Comparison of ENCODE assay signal across 8 cellular contexts in the genomic region with DNA sequence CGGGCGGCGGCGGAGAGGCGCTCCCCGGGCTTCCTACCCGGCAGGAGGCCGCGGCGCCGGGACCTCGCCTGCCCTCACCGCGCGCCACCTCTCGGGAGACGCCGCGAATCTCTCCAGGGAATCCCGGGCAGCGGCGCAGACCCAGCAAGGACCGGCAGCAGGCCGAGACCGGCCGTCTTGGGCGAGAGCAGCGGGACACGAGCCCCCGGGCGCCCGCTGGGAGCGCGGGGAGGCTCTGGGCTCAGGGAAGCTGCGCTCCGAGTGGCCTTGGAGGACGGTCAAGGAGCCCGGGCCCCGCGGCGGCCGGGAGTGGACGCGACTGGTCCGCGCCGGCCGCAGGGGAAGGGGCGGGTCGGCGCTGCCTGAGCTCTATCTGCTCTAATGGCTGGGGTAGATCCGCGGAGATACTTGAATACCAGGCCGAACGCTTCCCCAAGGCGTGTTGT. TPM values are rescaled to one million over a fixed set of nuclear protein-coding genes. Genes with fewer than 3 reads are reported as not detected.
DNase-seq lines count a peak whose midpoint lies in the region; ATAC-seq, FAIRE-seq and TF ChIP-seq lines count a peak whose summit lies in the region.

No MANE protein-coding gene starts in this region.

- no peak for TF ChIP-seq CTCF in GM12878 (IDR thresholded peaks at IDR 0.05 in 2 of 3, conservative IDR thresholded peaks at IDR 0.05 in 1 of 3; ENCODE audit: control insufficient read depth in 2 of 3, extremely low read depth in 1 of 3, insufficient read depth in 1 of 3, low read depth in 3 of 3, low read length in 3 of 3)
- TF ChIP-seq CTCF in lower leg skin (IDR thresholded peaks at IDR 0.05): no peak
- no peak for TF ChIP-seq CTCF in upper lobe of left lung (IDR thresholded peaks at IDR 0.05)

- peaks cover 9 to 10% of the 10 kb centered on the region in 2 experiments for H3K27me3 ChIP-seq in GM12878 (replicated peaks in 1 of 2; ENCODE audit: control insufficient read depth in 2 of 2, insufficient read depth in 2 of 2, low read length in 1 of 2)
- H3K27me3 ChIP-seq in upper lobe of left lung: peaks cover 0 to 59% (median 29%) of the 10 kb centered on the region in 4 donors

- H3K27me3 Mint-ChIP-seq in activated CD8-positive, alpha-beta memory T cell treated with anti-CD3 and anti-CD28 coated beads, Interleukin-2, amount 10 ng/mL, durations not matched to agents 7 days and 5 days: peaks cover 76% of the 10 kb centered on the region

- intact Hi-C loops in GM12878 (cut with micrococcal nuclease; ENCODE audit: unreplicated experiment): loop anchor here (2.0 kb wide), 1 partner anchor 86 kb away; no protein-coding TSS in a partner anchor
- intact Hi-C loops in lower leg skin (cut with DNase I; ENCODE audit: low total_unique reads): no loop called here

- H3K9ac ChIP-seq in GM12878 (ENCODE audit: control insufficient read depth, insufficient read depth, low read length): no peak overlapping the region

- no peak for DNase-seq in activated CD8-positive, alpha-beta memory T cell treated with anti-CD3 and anti-CD28 coated beads, Interleukin-2, amount 10 ng/mL, durations not matched to agents 7 days and 5 days
- DNase-seq in activated CD8-positive, alpha-beta memory T cell treated with anti-CD3 and anti-CD28 coated beads for 24 hours: no peak
- DNase-seq in GM12878 (ENCODE audit: low read depth, low spot score) (no peak), lower leg skin (ENCODE audit: low spot score in 2 of 2) (no peak), upper lobe of left lung (peak in 1 of 2 donors; percentile 88), GM19240 (ENCODE audit: insufficient read length, low spot score) (no peak), HuH-7 (ENCODE audit: low spot score) (no peak)

- H3K4me3 ChIP-seq in GM12878 (peak overlapping the region; percentile 43; the same call in 1 of the 2 replicates), lower leg skin (ENCODE audit: low read depth, poor library complexity, severe bottlenecking) (peak overlapping the region; percentile 34), upper lobe of left lung (peak overlapping the region; percentile 13 to 46 (median 34))

- no peak overlapping the region for H3K27ac Mint-ChIP-seq in activated CD8-positive, alpha-beta memory T cell treated with anti-CD3 and anti-CD28 coated beads, Interleukin-2, amount 10 ng/mL, durations not matched to agents 7 days and 5 days

- no peaks in the 10 kb centered on the region for H3K36me3 Mint-ChIP-seq in activated CD8-positive, alpha-beta memory T cell treated with anti-CD3 and anti-CD28 coated beads, Interleukin-2, amount 10 ng/mL, durations not matched to agents 7 days and 5 days

- no peaks in the 10 kb centered on the region for H3K9me3 ChIP-seq in GM12878 (replicated peaks; ENCODE audit: control insufficient read depth, insufficient read depth, low read length)
- H3K9me3 ChIP-seq in upper lobe of left lung: no peaks in the 10 kb centered on the region

- peak; percentile 30 for ATAC-seq in activated CD8-positive, alpha-beta memory T cell treated with anti-CD3 and anti-CD28 coated beads, Interleukin-2, amount 10 ng/mL, durations not matched to agents 7 days and 5 days
- ATAC-seq in HG03159 (IDR thresholded peaks at IDR 0.05; ENCODE audit: unreplicated experiment) (peak; percentile 31), GM12878 (peak; percentile 9; the same call in 2 of the 3 replicates), upper lobe of left lung (ENCODE audit: low FRiP score in 2 of 2) (peak; percentile 37 to 72)

- no peak for TF ChIP-seq RAD21 in GM12878 (IDR thresholded peaks at IDR 0.05; ENCODE audit: insufficient read depth, low read depth, low read length)

- CTCF ChIA-PET in activated CD8-positive, alpha-beta memory T cell treated with anti-CD3 and anti-CD28 coated beads, Interleukin-2, amount 10 ng/mL, durations not matched to agents 7 days and 5 days (lab: Charles Lee): interaction anchor here (0.7 to 4.9 kb wide), 26 partner anchors 13 to 581 kb away, joined by 3 to 28 read pairs (median 4); partner anchors contain the start of gene PDX1
- CTCF ChIA-PET in GM12878 (lab: Yijun Ruan, JAX): interaction anchor here (0.9 to 14.0 kb wide), 26 partner anchors 8 to 842 kb away, joined by 3 to 360 read pairs (median 8); no protein-coding TSS in a partner anchor

- RAD21 ChIA-PET in GM12878 (lab: Charles Lee; ENCODE audit: unreplicated experiment): interaction anchor here (0.8 to 5.8 kb wide), 15 partner anchors 8 to 969 kb away, joined by 3 to 163 read pairs (median 6); partner anchors contain the start of gene PDX1

- H2AFZ ChIP-seq in GM12878 (ENCODE audit: control insufficient read depth, low read depth, low read length): peak overlapping the region; percentile 72

- BruUV-seq in GM12878 (replicated peaks; lab: Mats Ljungman, UMichigan): no TSS peak

- POLR2A ChIA-PET in GM12878 (lab: Charles Lee): interaction anchor here (1.3 kb wide), 1 partner anchor 124 kb away, joined by 7 read pairs; no protein-coding TSS in a partner anchor

- peak overlapping the region; percentile 77 for H3K4me2 ChIP-seq in GM12878 (ENCODE audit: control insufficient read depth, insufficient read depth)

- H3K4me1 ChIP-seq in GM12878 (ENCODE audit: control insufficient read depth, insufficient read depth, low read length): peaks cover 9% of the 10 kb centered on the region
- H3K4me1 ChIP-seq in upper lobe of left lung: peaks cover 8 to 23% (median 18%) of the 10 kb centered on the region in 4 donors

- H3K4me3 Mint-ChIP-seq in activated CD8-positive, alpha-beta memory T cell treated with anti-CD3 and anti-CD28 coated beads, Interleukin-2, amount 10 ng/mL, durations not matched to agents 7 days and 5 days: peak overlapping the region; percentile 59

- H3K4me1 Mint-ChIP-seq in activated CD8-positive, alpha-beta memory T cell treated with anti-CD3 and anti-CD28 coated beads, Interleukin-2, amount 10 ng/mL, durations not matched to agents 7 days and 5 days: peaks cover 11% of the 10 kb centered on the region

- in situ Hi-C loops in GM12878 (cut with MboI): no loop called here

- H3K36me3 ChIP-seq in GM12878 (ENCODE audit: control insufficient read depth in 2 of 2, insufficient read depth in 2 of 2, low read length in 1 of 2) (no peaks in the 10 kb centered on the region), upper lobe of left lung (no peaks in the 10 kb centered on the region)

- TF ChIP-seq EP300 in GM12878 (IDR thresholded peaks at IDR 0.05; ENCODE audit: borderline replicate concordance in 1 of 2, control insufficient read depth in 1 of 2, low read depth in 2 of 2, low read length in 2 of 2): no peak
- TF ChIP-seq EP300 in upper lobe of left lung (IDR thresholded peaks at IDR 0.05): no peak

- H3K9me3 Mint-ChIP-seq in activated CD8-positive, alpha-beta memory T cell treated with anti-CD3 and anti-CD28 coated beads, Interleukin-2, amount 10 ng/mL, durations not matched to agents 7 days and 5 days (ENCODE audit: low read depth): no peaks in the 10 kb centered on the region

- H4K20me1 ChIP-seq in GM12878 (ENCODE audit: control insufficient read depth, insufficient read depth): no peaks in the 10 kb centered on the region

- no peak overlapping the region for H3K27ac ChIP-seq in GM12878 (ENCODE audit: control insufficient read depth, insufficient read depth)
- no peak overlapping the region for H3K27ac ChIP-seq in upper lobe of left lung

- SMC1A ChIA-PET in GM12878 (lab: Charles Lee; ENCODE audit: uncharacterized antibody, unreplicated experiment): interaction anchor here (0.7 to 6.4 kb wide), 11 partner anchors 11 to 1733 kb away, joined by 3 to 112 read pairs (median 5); no protein-coding TSS in a partner anchor

- TF ChIP-seq POLR2A in GM12878 (IDR thresholded peaks at IDR 0.05; ENCODE audit: low read depth, low read length) (no peak), lower leg skin (IDR thresholded peaks at IDR 0.05) (no peak), upper lobe of left lung (IDR thresholded peaks at IDR 0.05) (no peak)

- no peak for FAIRE-seq in GM12878 (lab: Jason Lieb, UNC)

- WGBS in GM12878 (ENCODE audit: insufficient coverage, insufficient replicate concordance, low lambda C conversion rate, missing lambda C conversion rate): 32% methylated on average over 56 of the region's 56 CpGs
- WGBS in lower leg skin, 2 donors: 7 to 8% methylated on average over 38 to 40 of the region's 56 CpGs
- WGBS in upper lobe of left lung, 2 donors: 7 to 10% methylated on average over 3 to 34 of the region's 56 CpGs

- H3K79me2 ChIP-seq in GM12878 (ENCODE audit: control insufficient read depth, insufficient read depth, low read length): no peaks in the 10 kb centered on the region

RNA-seq across cellular contexts. Expression of gene CDX2, which starts 14.7 kb away (rescaled TPM):
- not detected for total RNA-seq in activated CD8-positive, alpha-beta memory T cell treated with anti-CD3 and anti-CD28 coated beads, Interleukin-2, amount 10 ng/mL, durations not matched to agents 7 days and 5 days
- not detected in 2 replicates for total RNA-seq in GM12878 (2013; cell fraction: nucleolus; rRNA removed)
- not detected in 2 replicates for total RNA-seq in GM12878 (2014; rRNA removed)
- not detected in 2 replicates for total RNA-seq in GM12878 (2014; rRNA removed; fragmentation: Illumina TruSeq; extraction: Trizol)
- total RNA-seq in GM12878 (2021): 0.15 TPM in 1 of 2 replicates, not detected in the other
- not detected for polyA plus RNA-seq in GM12878 (2011; ENCODE audit: low read depth)
- polyA plus RNA-seq in GM12878 (2011; rRNA removed): not detected in 2 replicates
- not detected in 2 replicates for polyA plus RNA-seq in GM12878 (2011; cell fraction: cytosol; rRNA removed)
- polyA plus RNA-seq in GM12878 (2011; cell fraction: nucleus; rRNA removed): not detected in 2 replicates
- polyA plus RNA-seq in GM12878 (2012): not detected in 2 replicates
- not detected in 2 replicates for polyA plus RNA-seq in GM12878 (2014; fragmentation: Illumina TruSeq; extraction: Trizol)
- not detected for polyA plus RNA-seq in GM12878 (2014; fragmentation: Nextera tagmentation; extraction: Ambion mirVana)
- not detected in 2 replicates for polyA plus RNA-seq in GM12878 (2014; rRNA removed)
- not detected for polyA plus RNA-seq in GM12878 (2016; fragmentation: Nextera tagmentation; extraction: Ambion mirVana)
- polyA minus RNA-seq in GM12878 (2011; rRNA and poly(A)+ RNA removed): not detected in 2 replicates
- polyA minus RNA-seq in GM12878 (2011; cell fraction: cytosol; rRNA and poly(A)+ RNA removed): not detected in 2 replicates
- 0.10 TPM in 1 of 2 replicates, not detected in the other for polyA minus RNA-seq in GM12878 (2011; cell fraction: nucleus; rRNA and poly(A)+ RNA removed)
- total RNA-seq in lower leg skin: not detected
- total RNA-seq in upper lobe of left lung: under 1 TPM in 1 of 6 donors, not detected in 5; 0.14 TPM

RNA-seq across cellular contexts. Expression of gene URAD, which starts 34.1 kb away (rescaled TPM):
- not detected for total RNA-seq in activated CD8-positive, alpha-beta memory T cell treated with anti-CD3 and anti-CD28 coated beads, Interleukin-2, amount 10 ng/mL, durations not matched to agents 7 days and 5 days
- not detected in 2 replicates for total RNA-seq in GM12878 (2013; cell fraction: nucleolus; rRNA removed)
- total RNA-seq in GM12878 (2014; rRNA removed) (not detected in 2 replicates), GM12878 (2014; rRNA removed; fragmentation: Illumina TruSeq; extraction: Trizol) (not detected in 2 replicates), GM12878 (2021) (not detected in 2 replicates), lower leg skin (not detected), upper lobe of left lung (under 1 TPM in 1 of 6 donors, not detected in 5; 0.27 TPM)
- polyA plus RNA-seq in GM12878 (2011; ENCODE audit: low read depth): not detected
- polyA plus RNA-seq in GM12878 (2011; rRNA removed) (not detected in 2 replicates), GM12878 (2014; fragmentation: Illumina TruSeq; extraction: Trizol) (not detected in 2 replicates), GM12878 (2014; fragmentation: Nextera tagmentation; extraction: Ambion mirVana) (not detected), GM12878 (2014; rRNA removed) (not detected in 2 replicates), GM12878 (2016; fragmentation: Nextera tagmentation; extraction: Ambion mirVana) (not detected)
- not detected in 2 replicates for polyA plus RNA-seq in GM12878 (2011; cell fraction: cytosol; rRNA removed)
- polyA plus RNA-seq in GM12878 (2011; cell fraction: nucleus; rRNA removed): not detected in 2 replicates
- polyA plus RNA-seq in GM12878 (2012): not detected in 2 replicates
- not detected in 2 replicates for polyA minus RNA-seq in GM12878 (2011; rRNA and poly(A)+ RNA removed)
- not detected in 2 replicates for polyA minus RNA-seq in GM12878 (2011; cell fraction: cytosol; rRNA and poly(A)+ RNA removed)
- polyA minus RNA-seq in GM12878 (2011; cell fraction: nucleus; rRNA and poly(A)+ RNA removed): not detected in 2 replicates

RNA-seq across cellular contexts. Expression of gene PDX1, which starts 34.6 kb away (rescaled TPM):
- not detected for total RNA-seq in activated CD8-positive, alpha-beta memory T cell treated with anti-CD3 and anti-CD28 coated beads, Interleukin-2, amount 10 ng/mL, durations not matched to agents 7 days and 5 days
- total RNA-seq in GM12878 (2013; cell fraction: nucleolus; rRNA removed): not detected in 2 replicates
- total RNA-seq in GM12878 (2014; rRNA removed) (not detected in 2 replicates), GM12878 (2014; rRNA removed; fragmentation: Illumina TruSeq; extraction: Trizol) (not detected in 2 replicates), GM12878 (2021) (not detected in 2 replicates), lower leg skin (not detected), upper lobe of left lung (not detected)
- polyA plus RNA-seq in GM12878 (2011; ENCODE audit: low read depth): not detected
- polyA plus RNA-seq in GM12878 (2011; rRNA removed) (0.03 and 0.09 TPM in 2 replicates), GM12878 (2014; fragmentation: Illumina TruSeq; extraction: Trizol) (not detected in 2 replicates), GM12878 (2014; fragmentation: Nextera tagmentation; extraction: Ambion mirVana) (under 1 TPM in 1 of 2 experiments, not detected in 1; 0.02 TPM), GM12878 (2014; rRNA removed) (not detected in 2 replicates), GM12878 (2016; fragmentation: Nextera tagmentation; extraction: Ambion mirVana) (not detected)
- polyA plus RNA-seq in GM12878 (2011; cell fraction: cytosol; rRNA removed): 0.03 TPM in 1 of 2 replicates, not detected in the other
- polyA plus RNA-seq in GM12878 (2011; cell fraction: nucleus; rRNA removed): 0.07 TPM in 1 of 2 replicates, not detected in the other
- 0.06 and 0.08 TPM in 2 replicates for polyA plus RNA-seq in GM12878 (2012)
- not detected in 2 replicates for polyA minus RNA-seq in GM12878 (2011; rRNA and poly(A)+ RNA removed)
- polyA minus RNA-seq in GM12878 (2011; cell fraction: cytosol; rRNA and poly(A)+ RNA removed): not detected in 2 replicates
- polyA minus RNA-seq in GM12878 (2011; cell fraction: nucleus; rRNA and poly(A)+ RNA removed): not detected in 2 replicates
